ENCODE assay signal across 19 cellular contexts in genomic region chr12:131917711-131918306, GRCh38.
"Had no signal": no experiment of that assay in that cellular context is flagged by ENCODE, and none has a peak within 500 bp of the region (broad histone marks: within the 10 kb centered on the region; RNA-seq: fewer than 3 reads in every experiment).

No MANE protein-coding gene starts in this region.

- DNase-seq: activated CD4-positive, alpha-beta memory T cell treated with anti-CD3 and anti-CD28 coated beads, Interleukin-2, amount 10 ng/mL, durations not matched to agents 7 days and 5 days; activated CD4-positive, alpha-beta T cell treated with anti-CD3 and anti-CD28 coated beads, Interleukin-2, amount 10 ng/mL, durations not matched to agents 24 days and 14 days; activated effector memory CD4-positive, alpha-beta T cell treated with Interleukin-2 at 50 U/mL for 16 hours; activated T-cell treated with anti-CD3 and anti-CD28 coated beads, Interleukin-2, amount 50 U/mL, for 72 hours; kidney; stimulated activated naive CD4-positive, alpha-beta T cell treated with Interleukin-2 at 50 U/mL for 16 hours had no signal

- H3K4me3 Mint-ChIP-seq: activated CD4-positive, alpha-beta memory T cell treated with anti-CD3 and anti-CD28 coated beads, Interleukin-2, amount 10 ng/mL, durations not matched to agents 7 days and 5 days; activated CD4-positive, alpha-beta T cell treated with anti-CD3 and anti-CD28 coated beads, Interleukin-2, amount 10 ng/mL, durations not matched to agents 24 days and 14 days; activated naive CD4-positive, alpha-beta T cell treated with anti-CD3 and anti-CD28 coated beads, Interleukin-2, amount 50 U/mL, for 24 hours; activated T-cell treated with anti-CD3 and anti-CD28 coated beads, Interleukin-2, amount 50 U/mL, for 72 hours; naive thymus-derived CD8-positive, alpha-beta T cell; type B pancreatic cell had no signal

- H3K4me1 Mint-ChIP-seq: activated CD4-positive, alpha-beta memory T cell treated with anti-CD3 and anti-CD28 coated beads, Interleukin-2, amount 10 ng/mL, durations not matched to agents 7 days and 5 days; activated CD4-positive, alpha-beta T cell treated with anti-CD3 and anti-CD28 coated beads, Interleukin-2, amount 10 ng/mL, durations not matched to agents 24 days and 14 days; activated naive CD4-positive, alpha-beta T cell treated with anti-CD3 and anti-CD28 coated beads, Interleukin-2, amount 50 U/mL, for 24 hours had no signal

- H3K4me1 ChIP-seq: psoas muscle had no signal

- H3K36me3 ChIP-seq: ovary had no signal

- H3K27me3 ChIP-seq: body of pancreas, cardiac muscle cell, ovary, right atrium auricular region had no signal

- H3K27me3 Mint-ChIP-seq: activated CD4-positive, alpha-beta memory T cell treated with anti-CD3 and anti-CD28 coated beads, Interleukin-2, amount 10 ng/mL, durations not matched to agents 7 days and 5 days; activated CD4-positive, alpha-beta T cell treated with anti-CD3 and anti-CD28 coated beads, Interleukin-2, amount 10 ng/mL, durations not matched to agents 24 days and 14 days; activated naive CD4-positive, alpha-beta T cell treated with anti-CD3 and anti-CD28 coated beads, Interleukin-2, amount 50 U/mL, for 24 hours; naive thymus-derived CD8-positive, alpha-beta T cell; type B pancreatic cell had no signal

- H3K27ac Mint-ChIP-seq: activated CD4-positive, alpha-beta memory T cell treated with anti-CD3 and anti-CD28 coated beads, Interleukin-2, amount 10 ng/mL, durations not matched to agents 7 days and 5 days; activated CD4-positive, alpha-beta T cell treated with anti-CD3 and anti-CD28 coated beads, Interleukin-2, amount 10 ng/mL, durations not matched to agents 24 days and 14 days; activated naive CD4-positive, alpha-beta T cell treated with anti-CD3 and anti-CD28 coated beads, Interleukin-2, amount 50 U/mL, for 24 hours; activated T-cell treated with anti-CD3 and anti-CD28 coated beads, Interleukin-2, amount 50 U/mL, for 72 hours; naive thymus-derived CD8-positive, alpha-beta T cell; type B pancreatic cell had no signal

- H3K9me3 ChIP-seq: body of pancreas, ovary, psoas muscle, right atrium auricular region, thoracic aorta had no signal

- H3K9me3 Mint-ChIP-seq: activated CD4-positive, alpha-beta memory T cell treated with anti-CD3 and anti-CD28 coated beads, Interleukin-2, amount 10 ng/mL, durations not matched to agents 7 days and 5 days; activated CD4-positive, alpha-beta T cell treated with anti-CD3 and anti-CD28 coated beads, Interleukin-2, amount 10 ng/mL, durations not matched to agents 24 days and 14 days; activated naive CD4-positive, alpha-beta T cell treated with anti-CD3 and anti-CD28 coated beads, Interleukin-2, amount 50 U/mL, for 24 hours; activated T-cell treated with anti-CD3 and anti-CD28 coated beads, Interleukin-2, amount 50 U/mL, for 72 hours; naive thymus-derived CD8-positive, alpha-beta T cell; type B pancreatic cell had no signal

- H3K4me3 ChIP-seq: body of pancreas, cardiac muscle cell, lung, ovary, psoas muscle, right atrium auricular region, thoracic aorta had no signal

- H3K27ac ChIP-seq: body of pancreas, cardiac muscle cell, ovary, psoas muscle, right atrium auricular region, thoracic aorta had no signal

- FAIRE-seq: endometrium, kidney had no signal

- ATAC-seq: activated CD4-positive, CD25-positive, alpha-beta regulatory T cell treated with anti-CD3 and anti-CD28 coated beads, Interleukin-2, amount 50 U/mL, for 24 hours; activated T-cell treated with anti-CD3 and anti-CD28 coated beads, Interleukin-2, amount 50 U/mL, for 72 hours; body of pancreas; left lobe of liver; naive thymus-derived CD8-positive, alpha-beta T cell had no signal
